Comparison of ENCODE assay signal across 8 cellular contexts in genomic region chr2:210003394-210003793, GRCh38. TPM values are rescaled to one million over a fixed set of nuclear protein-coding genes. Genes with fewer than 3 reads are reported as not detected.
A peak's percentile ranks its signal among the peaks of the same experiment; 100 is the strongest.
DNase-seq lines count a peak whose midpoint lies in the region; ATAC-seq and TF ChIP-seq lines count a peak whose summit lies in the region.

No MANE protein-coding gene starts in this region.

- 30 to 33% methylated on average over 1 of the region's 1 CpG for WGBS in gastroesophageal sphincter (ENCODE audit: low coverage in 1 of 2), 2 donors
- WGBS in spleen, 5 donors, result 4 to 30% (median 18%) methylated on average over 1 of the region's 1 CpG

- H3K9me3 ChIP-seq in HUES48 (ENCODE audit: control insufficient read depth, insufficient read depth, low read length) (no peaks in the 10 kb centered on the region), T-helper 17 cell (ENCODE audit: control insufficient read depth, low read length, poor library complexity, severe bottlenecking) (no peaks in the 10 kb centered on the region), gastroesophageal sphincter (no peaks in the 10 kb centered on the region), spleen (no peaks in the 10 kb centered on the region)

- H3K4me1 Mint-ChIP-seq in T-helper 17 cell, result peaks cover 40% of the 10 kb centered on the region

- peak overlapping the region; percentile 79 for H3K4me3 ChIP-seq in HUES48 (ENCODE audit: low read depth, low read length)
- H3K4me3 ChIP-seq in gastroesophageal sphincter, result peak overlapping the region; percentile 68 to 96
- peak overlapping the region; percentile 74 to 99 (median 96) for H3K4me3 ChIP-seq in spleen

- H3K27me3 Mint-ChIP-seq in T-helper 17 cell, result no peaks in the 10 kb centered on the region

- no peak overlapping the region for H3K27ac ChIP-seq in HUES48 (ENCODE audit: low read depth, low read length)
- H3K27ac ChIP-seq in gastroesophageal sphincter, result peak overlapping the region in 1 of 4 donors; percentile 84
- H3K27ac ChIP-seq in spleen, result peak overlapping the region in 6 of 8 donors; percentile 79 to 89 (median 87)

- TF ChIP-seq POLR2A in gastroesophageal sphincter (IDR thresholded peaks at IDR 0.05) (no peak), spleen (IDR thresholded peaks at IDR 0.05) (no peak)

- ATAC-seq in T-helper 17 cell (no peak), gastroesophageal sphincter (no peak), HG03045 (IDR thresholded peaks at IDR 0.05; ENCODE audit: unreplicated experiment) (no peak), HG02763 (IDR thresholded peaks at IDR 0.05; ENCODE audit: unreplicated experiment) (no peak), GM21390 (IDR thresholded peaks at IDR 0.05; ENCODE audit: unreplicated experiment) (no peak)

- H3K36me3 Mint-ChIP-seq in T-helper 17 cell (ENCODE audit: low read depth), result peaks cover 8% of the 10 kb centered on the region

- TF ChIP-seq EP300 in gastroesophageal sphincter (IDR thresholded peaks at IDR 0.05), result no peak

- peaks cover 30% of the 10 kb centered on the region for H3K36me3 ChIP-seq in HUES48 (ENCODE audit: control insufficient read depth, insufficient read depth, low read length)
- H3K36me3 ChIP-seq in gastroesophageal sphincter, result peaks cover 0 to 6% of the 10 kb centered on the region in 2 donors
- H3K36me3 ChIP-seq in spleen, result peaks cover 0 to 20% (median 2%) of the 10 kb centered on the region in 6 donors

- intact Hi-C loops in spleen (cut with DNase I; ENCODE audit: low total_unique reads), result no loop called here

- H3K27ac Mint-ChIP-seq in T-helper 17 cell, result peak overlapping the region; percentile 93

- peak overlapping the region; percentile 89; the same call in 1 of the 2 replicates for H3K9ac ChIP-seq in HUES48 (ENCODE audit: low read depth, low read length)

- no peak for TF ChIP-seq CTCF in gastroesophageal sphincter (IDR thresholded peaks at IDR 0.05)
- TF ChIP-seq CTCF in spleen (IDR thresholded peaks at IDR 0.05 in 8 of 11, conservative IDR thresholded peaks at IDR 0.05 in 3 of 11), result no peak

- H3K27me3 ChIP-seq in HUES48 (ENCODE audit: control insufficient read depth, insufficient read depth, low read length), result no peaks in the 10 kb centered on the region
- no peaks in the 10 kb centered on the region for H3K27me3 ChIP-seq in gastroesophageal sphincter
- H3K27me3 ChIP-seq in spleen (replicated peaks in 1 of 7), result no peaks in the 10 kb centered on the region

- no peak for DNase-seq in T-helper 17 cell
- no peak for DNase-seq in spleen
- no peak for DNase-seq in SW480 (ENCODE audit: low spot score)

- peak overlapping the region; percentile 97 for H3K4me3 Mint-ChIP-seq in T-helper 17 cell

- H3K4me1 ChIP-seq in HUES48 (ENCODE audit: control insufficient read depth, insufficient read depth, low read length) (peaks cover 15% of the 10 kb centered on the region; the same call in 1 of the 2 replicates), gastroesophageal sphincter (peaks cover 5 to 46% (median 27%) of the 10 kb centered on the region in 3 donors), spleen (peaks cover 14 to 64% (median 50%) of the 10 kb centered on the region in 6 donors)

RNA-seq across cellular contexts. Expression of gene RPE, which starts 1.0 kb away (rescaled TPM):
- total RNA-seq in T-helper 17 cell (10 to 100 TPM; 12.4 to 15.7 TPM), gastroesophageal sphincter (10 to 100 TPM; 49.0 to 63.6 (median 49.7) TPM), spleen (10 to 100 TPM; 40.0 to 61.0 (median 49.9) TPM)
- polyA plus RNA-seq in spleen, result 10 to 100 TPM in 2 of 3 donors, 1 to 10 TPM in 1; 8.0 to 16.2 (median 14.0) TPM
